ENCODE assay signal across 8 cellular contexts in genomic region chr3:46946856-46947544, GRCh38. TPM values are rescaled to one million over a fixed set of nuclear protein-coding genes. Genes with fewer than 3 reads are reported as not detected.
DNase-seq lines count a peak whose midpoint lies in the region; ATAC-seq and TF ChIP-seq lines count a peak whose summit lies in the region.

No MANE protein-coding gene starts in this region.

- peak overlapping the region; percentile 91 for H3K4me3 Mint-ChIP-seq in T-helper 17 cell
- H3K4me3 Mint-ChIP-seq in stimulated activated naive CD8-positive, alpha-beta T cell treated with anti-CD3 and anti-CD28 coated beads, Interleukin-15, Interleukin-2, amounts not matched to agents 100 ng/mL and 50 ng/mL, for 24 hours = peak overlapping the region; percentile 65

- peaks cover 74% of the 10 kb centered on the region for H3K4me1 Mint-ChIP-seq in T-helper 17 cell
- H3K4me1 Mint-ChIP-seq in stimulated activated naive CD8-positive, alpha-beta T cell treated with anti-CD3 and anti-CD28 coated beads, Interleukin-15, Interleukin-2, amounts not matched to agents 100 ng/mL and 50 ng/mL, for 24 hours (ENCODE audit: low read depth) = peaks cover 88% of the 10 kb centered on the region

- TF ChIP-seq POLR2A in adrenal gland (IDR thresholded peaks at IDR 0.05) = peak in 1 of 2 donors; percentile 57

- H3K27ac ChIP-seq in C4-2B = peak overlapping the region; percentile 57
- H3K27ac ChIP-seq in adrenal gland = peak overlapping the region; percentile 76 to 97 (median 92)
- peak overlapping the region; percentile 85 for H3K27ac ChIP-seq in lower lobe of right lung

- H3K27me3 ChIP-seq in adrenal gland (no peaks in the 10 kb centered on the region), lower lobe of right lung (ENCODE audit: low read depth) (no peaks in the 10 kb centered on the region)

- ATAC-seq in T-helper 17 cell (peak; percentile 49), lower lobe of right lung (peak; percentile 32), GM18868 (IDR thresholded peaks at IDR 0.05; ENCODE audit: unreplicated experiment) (no peak), HG02588 (IDR thresholded peaks at IDR 0.05; ENCODE audit: unreplicated experiment) (no peak)

- H3K36me3 Mint-ChIP-seq in T-helper 17 cell (ENCODE audit: low read depth) = peaks cover 4% of the 10 kb centered on the region
- H3K36me3 Mint-ChIP-seq in stimulated activated naive CD8-positive, alpha-beta T cell treated with anti-CD3 and anti-CD28 coated beads, Interleukin-15, Interleukin-2, amounts not matched to agents 100 ng/mL and 50 ng/mL, for 24 hours (ENCODE audit: low read depth) = peaks cover 44% of the 10 kb centered on the region

- WGBS in adrenal gland, 4 donors = 23 to 37% (median 31%) methylated on average over 7 of the region's 7 CpGs

- H3K36me3 ChIP-seq in adrenal gland (replicated peaks in 1 of 2) (no peaks in the 10 kb centered on the region), lower lobe of right lung (no peaks in the 10 kb centered on the region)

- H3K4me1 ChIP-seq in adrenal gland (replicated peaks in 1 of 2) (peaks cover 70 to 89% of the 10 kb centered on the region in 2 donors), lower lobe of right lung (peaks cover 94% of the 10 kb centered on the region)

- TF ChIP-seq CTCF in C4-2B (conservative IDR thresholded peaks at IDR 0.05) = no peak
- no peak for TF ChIP-seq CTCF in adrenal gland (IDR thresholded peaks at IDR 0.05)
- TF ChIP-seq CTCF in lower lobe of right lung (IDR thresholded peaks at IDR 0.05) = no peak

- intact Hi-C loops in adrenal gland (cut with DNase I) = no loop called here
- intact Hi-C loops in lower lobe of right lung (cut with DNase I) = no loop called here

- peak; percentile 53 to 78 (median 58) for DNase-seq in T-helper 17 cell
- DNase-seq in adrenal gland = peak; percentile 86 to 96 (median 93)
- DNase-seq in lower lobe of right lung = peak; percentile 60
- no peak for DNase-seq in ecto neural progenitor cell (ENCODE audit: low spot score)

- no peaks in the 10 kb centered on the region for H3K27me3 Mint-ChIP-seq in T-helper 17 cell
- no peaks in the 10 kb centered on the region for H3K27me3 Mint-ChIP-seq in stimulated activated naive CD8-positive, alpha-beta T cell treated with anti-CD3 and anti-CD28 coated beads, Interleukin-15, Interleukin-2, amounts not matched to agents 100 ng/mL and 50 ng/mL, for 24 hours

- H3K9me3 Mint-ChIP-seq in stimulated activated naive CD8-positive, alpha-beta T cell treated with anti-CD3 and anti-CD28 coated beads, Interleukin-15, Interleukin-2, amounts not matched to agents 100 ng/mL and 50 ng/mL, for 24 hours = no peaks in the 10 kb centered on the region

- H3K9me3 ChIP-seq in T-helper 17 cell (ENCODE audit: control insufficient read depth, low read length, poor library complexity, severe bottlenecking) = no peaks in the 10 kb centered on the region
- H3K9me3 ChIP-seq in adrenal gland (replicated peaks in 1 of 3) = no peaks in the 10 kb centered on the region
- no peaks in the 10 kb centered on the region for H3K9me3 ChIP-seq in lower lobe of right lung

- H3K4me3 ChIP-seq in adrenal gland (no peak overlapping the region), lower lobe of right lung (peak overlapping the region; percentile 9)

- H3K27ac Mint-ChIP-seq in T-helper 17 cell = peak overlapping the region; percentile 100
- peak overlapping the region; percentile 92 for H3K27ac Mint-ChIP-seq in stimulated activated naive CD8-positive, alpha-beta T cell treated with anti-CD3 and anti-CD28 coated beads, Interleukin-15, Interleukin-2, amounts not matched to agents 100 ng/mL and 50 ng/mL, for 24 hours

RNA-seq across cellular contexts. Expression of gene CCDC12, which starts 29.5 kb away (rescaled TPM):
- 10 to 100 TPM; 67.6 to 75.8 TPM for total RNA-seq in T-helper 17 cell
- total RNA-seq in adrenal gland = 10 to 100 TPM; 33.2 to 77.0 (median 65.9) TPM
- polyA plus RNA-seq in adrenal gland = 100 to 1,000 TPM in 2 of 3 donors, 10 to 100 TPM in 1; 72.0 to 145 (median 122) TPM
- total RNA-seq in lower lobe of right lung = 42.9 TPM

RNA-seq across cellular contexts. Expression of gene NBEAL2, which starts 32.5 kb away (rescaled TPM):
- total RNA-seq in T-helper 17 cell (100 to 1,000 TPM; 285 to 303 TPM), adrenal gland (10 to 100 TPM; 17.5 to 47.1 (median 29.0) TPM), lower lobe of right lung (97.0 TPM)
- 100 to 1,000 TPM in 1 of 3 donors, 10 to 100 TPM in 2; 20.8 to 154 (median 71.6) TPM for polyA plus RNA-seq in adrenal gland

Comparison
In these comparisons a context has a peak if more than half of its experiments do, and no peak if none do; other contexts are left out.
1. ATAC-seq: peak in T-helper 17 cell (single experiment) and lower lobe of right lung (2 of 2); none in GM18868 (single experiment) and HG02588 (single experiment).
2. Peak in every context shown above with its lines, with median percentiles within 50 percentile points of each other: H3K27ac ChIP-seq.